Comparison of ENCODE assay signal across 8 cellular contexts in genomic region chr10:30703446-30703845, GRCh38.
A peak's percentile ranks its signal among the peaks of the same experiment; 100 is the strongest.
DNase-seq lines count a peak whose midpoint lies in the region; ATAC-seq, FAIRE-seq and TF ChIP-seq lines count a peak whose summit lies in the region.
"Not testable (repeated sequence)": the region's sequence is repeated elsewhere in the genome, so short reads cannot be mapped to it uniquely, and the experiment has no call there.

No MANE protein-coding gene starts in this region.

- H3K27ac Mint-ChIP-seq in activated CD4-positive, alpha-beta T cell treated with anti-CD3 and anti-CD28 coated beads, Interleukin-2, amount 10 ng/mL, durations not matched to agents 24 days and 14 days, result peak overlapping the region; percentile 98
- H3K27ac Mint-ChIP-seq in activated naive CD8-positive, alpha-beta T cell treated with anti-CD3 and anti-CD28 coated beads for 36 hours, result peak overlapping the region; percentile 97
- peak overlapping the region in 4 of 6 donors; percentile 51 to 97 (median 94) for H3K27ac Mint-ChIP-seq in naive B cell
- H3K27ac Mint-ChIP-seq in stimulated activated naive CD8-positive, alpha-beta T cell treated with anti-CD3 and anti-CD28 coated beads, Interleukin-15, amount 100 ng/mL, for 72 hours, result peak overlapping the region in 1 of 2 donors; percentile 96

- H3K9me3 Mint-ChIP-seq in activated CD4-positive, alpha-beta T cell treated with anti-CD3 and anti-CD28 coated beads, Interleukin-2, amount 10 ng/mL, durations not matched to agents 24 days and 14 days; activated naive CD8-positive, alpha-beta T cell treated with anti-CD3 and anti-CD28 coated beads for 36 hours; naive B cell; stimulated activated naive CD8-positive, alpha-beta T cell treated with anti-CD3 and anti-CD28 coated beads, Interleukin-15, amount 100 ng/mL, for 72 hours: not testable (repeated sequence)

- H3K27ac ChIP-seq in BLaER1 (peak overlapping the region; percentile 95), OCI-LY1 (ENCODE audit: low read depth, low read length, poor library complexity, severe bottlenecking) (peak overlapping the region; percentile 99)

- H3K4me1 ChIP-seq in BLaER1 (peaks cover 89% of the 10 kb centered on the region), OCI-LY1 (ENCODE audit: insufficient read depth, low read length, severe bottlenecking) (peaks cover 65% of the 10 kb centered on the region)

- H3K4me2 ChIP-seq in BLaER1 (peak overlapping the region; percentile 92), OCI-LY1 (ENCODE audit: low read length) (peak overlapping the region; percentile 84)

- DNase-seq in GM12892 (ENCODE audit: insufficient read length); activated CD4-positive, alpha-beta T cell treated with anti-CD3 and anti-CD28 coated beads, Interleukin-2, amount 10 ng/mL, durations not matched to agents 24 days and 14 days; activated naive CD8-positive, alpha-beta T cell treated with anti-CD3 and anti-CD28 coated beads for 36 hours; naive B cell; stimulated activated naive CD8-positive, alpha-beta T cell treated with anti-CD3 and anti-CD28 coated beads, Interleukin-15, amount 100 ng/mL, for 72 hours: not testable (repeated sequence)
- peak; percentile 54 to 55 for DNase-seq in activated T-cell treated with anti-CD3 and anti-CD28 coated beads, Interleukin-2, amount 50 U/mL, for 48 hours

- TF ChIP-seq CTCF in OCI-LY1 (IDR thresholded peaks at IDR 0.05; ENCODE audit: low read length), result not testable (repeated sequence)

- H3K9ac ChIP-seq in BLaER1 (peak overlapping the region; percentile 80; the same call in 1 of the 2 replicates), OCI-LY1 (ENCODE audit: low read length) (peak overlapping the region; percentile 75)

- not testable (repeated sequence) for H3K27me3 Mint-ChIP-seq in activated CD4-positive, alpha-beta T cell treated with anti-CD3 and anti-CD28 coated beads, Interleukin-2, amount 10 ng/mL, durations not matched to agents 24 days and 14 days; activated naive CD8-positive, alpha-beta T cell treated with anti-CD3 and anti-CD28 coated beads for 36 hours; naive B cell; stimulated activated naive CD8-positive, alpha-beta T cell treated with anti-CD3 and anti-CD28 coated beads, Interleukin-15, amount 100 ng/mL, for 72 hours

- peak; percentile 30 for FAIRE-seq in GM12892 (lab: Jason Lieb, UNC)

- peaks cover 61% of the 10 kb centered on the region for H3K4me1 Mint-ChIP-seq in activated CD4-positive, alpha-beta T cell treated with anti-CD3 and anti-CD28 coated beads, Interleukin-2, amount 10 ng/mL, durations not matched to agents 24 days and 14 days
- peaks cover 63% of the 10 kb centered on the region for H3K4me1 Mint-ChIP-seq in activated naive CD8-positive, alpha-beta T cell treated with anti-CD3 and anti-CD28 coated beads for 36 hours
- peaks cover 40 to 62% (median 46%) of the 10 kb centered on the region in 3 donors for H3K4me1 Mint-ChIP-seq in naive B cell
- H3K4me1 Mint-ChIP-seq in stimulated activated naive CD8-positive, alpha-beta T cell treated with anti-CD3 and anti-CD28 coated beads, Interleukin-15, amount 100 ng/mL, for 72 hours, result peaks cover 78% of the 10 kb centered on the region

- H2AFZ ChIP-seq in OCI-LY1 (ENCODE audit: low read length), result not testable (repeated sequence)

- H3K36me3 Mint-ChIP-seq in activated CD4-positive, alpha-beta T cell treated with anti-CD3 and anti-CD28 coated beads, Interleukin-2, amount 10 ng/mL, durations not matched to agents 24 days and 14 days (ENCODE audit: low read depth); activated naive CD8-positive, alpha-beta T cell treated with anti-CD3 and anti-CD28 coated beads for 36 hours; naive B cell: not testable (repeated sequence)

- not testable (repeated sequence) for H3K36me3 ChIP-seq in BLaER1; OCI-LY1 (ENCODE audit: insufficient read depth, low read length)

- H3K27me3 ChIP-seq in BLaER1; OCI-LY1 (ENCODE audit: insufficient read depth, low read length): not testable (repeated sequence)

- H3K9me2 ChIP-seq in OCI-LY1 (ENCODE audit: low read depth, low read length), result not testable (repeated sequence)

- H3K4me3 ChIP-seq in BLaER1, result not testable (repeated sequence)
- peak overlapping the region; percentile 59 for H3K4me3 ChIP-seq in OCI-LY1 (ENCODE audit: low read depth, low read length, poor library complexity, severe bottlenecking)

- not testable (repeated sequence) for ATAC-seq in naive B cell (ENCODE audit: low read depth in 2 of 2); stimulated activated naive CD8-positive, alpha-beta T cell treated with anti-CD3 and anti-CD28 coated beads, Interleukin-15, amount 100 ng/mL, for 72 hours

- not testable (repeated sequence) for H3K79me2 ChIP-seq in OCI-LY1 (ENCODE audit: insufficient read depth, low read length)

- not testable (repeated sequence) for H3K9me3 ChIP-seq in BLaER1; OCI-LY1 (ENCODE audit: low read length)

- H3K4me3 Mint-ChIP-seq in activated CD4-positive, alpha-beta T cell treated with anti-CD3 and anti-CD28 coated beads, Interleukin-2, amount 10 ng/mL, durations not matched to agents 24 days and 14 days, result peak overlapping the region; percentile 93
- peak overlapping the region; percentile 87 for H3K4me3 Mint-ChIP-seq in activated naive CD8-positive, alpha-beta T cell treated with anti-CD3 and anti-CD28 coated beads for 36 hours
- H3K4me3 Mint-ChIP-seq in naive B cell, result peak overlapping the region in 3 of 8 donors; percentile 24 to 82 (median 36)
- H3K4me3 Mint-ChIP-seq in stimulated activated naive CD8-positive, alpha-beta T cell treated with anti-CD3 and anti-CD28 coated beads, Interleukin-15, amount 100 ng/mL, for 72 hours, result peak overlapping the region; percentile 92 to 93

- not testable (repeated sequence) for H3F3A ChIP-seq in OCI-LY1 (ENCODE audit: insufficient read depth, low read length)

- TF ChIP-seq POLR2A in GM12892 (IDR thresholded peaks at IDR 0.05; ENCODE audit: low read depth, low read length), result not testable (repeated sequence)

- intact Hi-C loops in activated CD4-positive, alpha-beta T cell treated with anti-CD3 and anti-CD28 coated beads, Interleukin-2, amount 10 ng/mL, durations not matched to agents 24 days and 14 days (cut with micrococcal nuclease), result loop anchor here (5.0 to 10.0 kb wide), 3 partner anchors 611 to 1221 kb away; partner anchors contain the start of genes ARHGAP12 and ZEB1

- H4K20me1 ChIP-seq in BLaER1; OCI-LY1 (ENCODE audit: insufficient read depth, low read length): not testable (repeated sequence)
